ENCODE assay signal across 8 cellular contexts in the genomic region with DNA sequence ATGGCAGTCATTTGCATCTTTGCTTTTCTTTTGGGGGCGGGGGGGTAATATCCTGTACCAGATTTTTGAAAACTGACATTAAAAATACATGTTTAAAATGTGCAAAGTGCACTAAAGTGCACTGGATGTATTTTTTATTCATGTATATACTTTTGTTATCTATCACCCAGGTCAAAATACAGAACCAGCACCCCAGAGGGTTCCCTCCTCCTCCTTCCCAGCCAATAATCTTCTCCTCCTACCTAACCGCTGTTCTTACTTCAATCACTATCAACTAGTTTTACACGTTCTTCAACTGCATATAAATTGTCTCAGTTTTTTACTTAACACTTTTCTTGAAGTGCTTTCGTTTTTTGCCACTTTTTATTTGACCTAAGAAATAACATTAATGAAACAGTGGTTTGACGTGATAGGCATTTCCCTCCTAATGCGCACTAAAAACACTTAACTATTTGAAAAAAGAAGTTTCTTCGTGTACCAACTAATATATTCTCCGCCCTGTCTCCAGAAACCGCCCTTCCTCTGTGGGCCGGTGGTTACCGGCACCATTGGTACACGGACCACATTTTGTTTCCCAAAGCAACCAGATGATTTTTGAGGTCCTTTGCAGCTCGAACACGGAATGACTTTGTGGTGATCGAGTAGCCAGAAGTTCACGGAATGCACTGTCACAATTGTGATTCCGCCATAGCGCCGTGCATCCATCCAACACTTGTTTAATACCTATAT. TPM values are rescaled to one million over a fixed set of nuclear protein-coding genes. Genes with fewer than 3 reads are reported as not detected.
DNase-seq lines count a peak whose midpoint lies in the region; ATAC-seq, FAIRE-seq and TF ChIP-seq lines count a peak whose summit lies in the region.

No MANE protein-coding gene starts in this region.

- peak overlapping the region; percentile 73 for H3K9ac ChIP-seq in skeletal muscle satellite cell (ENCODE audit: low read depth, low read length)

- no peak for TF ChIP-seq EP300 in gastroesophageal sphincter (IDR thresholded peaks at IDR 0.05)

- no peaks in the 10 kb centered on the region for H3K9me3 Mint-ChIP-seq in IgD-negative memory B cell

- TF ChIP-seq CTCF in BE2C (IDR thresholded peaks at IDR 0.05; ENCODE audit: low read depth, low read length) (no peak), gastroesophageal sphincter (IDR thresholded peaks at IDR 0.05) (no peak), D721Med (IDR thresholded peaks at IDR 0.05; ENCODE audit: insufficient read depth, missing control alignments) (no peak)

- ATAC-seq in gastroesophageal sphincter (no peak), GM19452 (IDR thresholded peaks at IDR 0.05; ENCODE audit: unreplicated experiment) (no peak)

- WGBS in gastroesophageal sphincter (ENCODE audit: low coverage in 1 of 2), 2 donors: 5 to 18% methylated on average over 7 to 18 of the region's 19 CpGs

- peak overlapping the region; percentile 93 for H3K4me2 ChIP-seq in skeletal muscle satellite cell (ENCODE audit: low read length)

- peak overlapping the region; percentile 92 to 94 (median 92) for H3K27ac Mint-ChIP-seq in IgD-negative memory B cell

- H3K9me3 ChIP-seq in BE2C (no peaks in the 10 kb centered on the region), gastroesophageal sphincter (no peaks in the 10 kb centered on the region), skeletal muscle satellite cell (replicated peaks; ENCODE audit: low read length) (no peaks in the 10 kb centered on the region)

- no peak for FAIRE-seq in D721Med (lab: Jason Lieb, UNC)

- DNase-seq in BE2C: no peak
- DNase-seq in activated T-cell treated with anti-CD3 and anti-CD28 coated beads, Interleukin-2, amount 50 U/mL, for 1 hour: peak; percentile 58
- DNase-seq in D721Med (ENCODE audit: insufficient read length, low spot score): no peak
- DNase-seq in NCI-H2196 treated with DMSO at 0.1 percent for 48 hours (lab: John Stamatoyannopoulos, UW; ENCODE audit: unreplicated experiment): no peak

- H3K4me3 ChIP-seq in BE2C (ENCODE audit: low read depth, low read length): peak overlapping the region; percentile 82
- H3K4me3 ChIP-seq in gastroesophageal sphincter: peak overlapping the region; percentile 39 to 96
- H3K4me3 ChIP-seq in skeletal muscle satellite cell (ENCODE audit: low read length): peak overlapping the region; percentile 83

- peak overlapping the region; percentile 85 to 97 (median 94) for H3K4me3 Mint-ChIP-seq in IgD-negative memory B cell

- H3K27me3 ChIP-seq in BE2C: no peaks in the 10 kb centered on the region
- no peaks in the 10 kb centered on the region for H3K27me3 ChIP-seq in gastroesophageal sphincter
- H3K27me3 ChIP-seq in skeletal muscle satellite cell (ENCODE audit: control insufficient read depth, insufficient read depth, low read length): no peaks in the 10 kb centered on the region

- H3K4me1 ChIP-seq in BE2C: 0 out of 2 replicates have a peak, but pooled peaks cover 3% of the 10 kb centered on the region
- H3K4me1 ChIP-seq in gastroesophageal sphincter: peaks cover 0 to 35% (median 0%) of the 10 kb centered on the region in 3 donors
- peaks cover 12% of the 10 kb centered on the region for H3K4me1 ChIP-seq in skeletal muscle satellite cell (ENCODE audit: control insufficient read depth, insufficient read depth, low read length)

- H3K27me3 Mint-ChIP-seq in IgD-negative memory B cell: peaks cover 4% of the 10 kb centered on the region

- H3K4me1 Mint-ChIP-seq in IgD-negative memory B cell: peaks cover 21 to 32% (median 32%) of the 10 kb centered on the region in 3 donors

- H3K36me3 ChIP-seq in BE2C: peaks cover 2% of the 10 kb centered on the region; the same call in 1 of the 2 replicates
- no peaks in the 10 kb centered on the region for H3K36me3 ChIP-seq in gastroesophageal sphincter
- H3K36me3 ChIP-seq in skeletal muscle satellite cell (ENCODE audit: insufficient read depth, low read length): no peaks in the 10 kb centered on the region

- H3K27ac ChIP-seq in gastroesophageal sphincter: peak overlapping the region; percentile 36 to 99 (median 94)

- no peak for TF ChIP-seq POLR2A in gastroesophageal sphincter (IDR thresholded peaks at IDR 0.05)

- peaks cover 1% of the 10 kb centered on the region for H3K36me3 Mint-ChIP-seq in IgD-negative memory B cell

RNA-seq across cellular contexts. Expression of gene AKAP13, which starts 0.8 kb away (rescaled TPM):
- polyA plus RNA-seq in BE2C (2012; ENCODE audit: insufficient read depth, insufficient read length, low read depth): 29.8 TPM
- 152 TPM for polyA plus RNA-seq in IgD-negative memory B cell
- 100 to 1,000 TPM; 196 to 252 (median 215) TPM for total RNA-seq in gastroesophageal sphincter
- 47.1 and 51.5 TPM in 2 replicates for total RNA-seq in skeletal muscle satellite cell (2012; rRNA removed)
